In the genomic region with DNA sequence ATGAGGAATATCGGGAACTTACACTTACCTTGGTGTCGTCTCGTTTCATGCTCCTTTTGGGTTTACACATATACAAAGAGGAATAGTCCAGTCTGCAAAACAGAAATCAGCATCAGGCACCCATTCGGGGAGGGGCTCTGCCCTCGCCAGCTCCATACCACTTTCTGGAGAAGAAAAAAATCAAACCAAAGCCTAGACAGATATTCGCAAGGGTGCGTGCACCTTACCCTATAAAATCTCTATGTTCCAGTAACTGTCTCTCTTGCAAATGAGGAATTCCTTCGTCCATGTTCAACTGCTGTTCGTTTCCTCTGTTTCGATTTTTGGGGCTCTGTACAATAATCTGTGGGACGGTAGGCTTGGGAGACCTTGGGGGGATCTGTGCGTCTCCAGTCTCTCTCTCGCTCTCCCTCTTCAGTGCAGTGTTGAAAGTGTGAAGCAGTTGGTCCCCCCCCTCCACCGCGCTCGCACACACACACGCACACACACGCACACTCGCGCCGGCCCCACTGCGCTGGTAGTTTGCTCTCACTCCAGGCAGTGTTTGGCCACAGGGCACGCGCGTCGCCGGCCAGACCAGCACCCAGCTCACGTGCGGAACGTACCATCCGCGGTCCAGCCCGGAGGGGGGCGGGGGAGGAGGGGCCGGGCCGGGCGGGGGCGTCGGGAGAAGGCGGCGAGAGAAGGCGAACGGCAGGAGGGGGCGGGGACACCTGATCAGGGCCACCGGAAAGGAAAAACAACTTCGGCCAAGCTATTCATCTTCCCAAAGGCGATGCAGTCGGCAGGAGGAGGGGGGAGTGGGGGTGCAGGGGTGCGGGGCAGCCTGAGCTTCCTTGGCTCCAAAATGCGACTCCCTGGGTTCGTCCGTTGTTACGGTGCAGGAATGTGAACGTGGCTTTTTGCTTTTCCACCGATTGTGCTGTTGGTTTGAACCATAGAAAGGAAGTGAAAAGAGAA, we compare ENCODE assay signal across 1 cellular context.
TF ChIP-seq lines count a peak whose summit lies in the region.

A gene (minus strand): TSS at position 547 of the 960 bp plus-strand sequence. CDS start 258 bp downstream, at position 289.

TF ChIP-seq in HEK293, 187 proteins besides CTCF, POLR2A, EP300 and RAD21 (continued from another document and continues in another):
- TF ChIP-seq ZNF24 (tag by site-specific recombination; IDR thresholded peaks at IDR 0.05) = no peak
- TF ChIP-seq ZNF510 (tag by site-specific recombination; IDR thresholded peaks at IDR 0.05; ENCODE audit: insufficient replicate concordance) = no peak
- TF ChIP-seq PRDM1 (tag by site-specific recombination; IDR thresholded peaks at IDR 0.05) = peak; percentile 56
- no peak for TF ChIP-seq ZNF658 (tag by site-specific recombination; IDR thresholded peaks at IDR 0.05)
- TF ChIP-seq, protein P1, sequence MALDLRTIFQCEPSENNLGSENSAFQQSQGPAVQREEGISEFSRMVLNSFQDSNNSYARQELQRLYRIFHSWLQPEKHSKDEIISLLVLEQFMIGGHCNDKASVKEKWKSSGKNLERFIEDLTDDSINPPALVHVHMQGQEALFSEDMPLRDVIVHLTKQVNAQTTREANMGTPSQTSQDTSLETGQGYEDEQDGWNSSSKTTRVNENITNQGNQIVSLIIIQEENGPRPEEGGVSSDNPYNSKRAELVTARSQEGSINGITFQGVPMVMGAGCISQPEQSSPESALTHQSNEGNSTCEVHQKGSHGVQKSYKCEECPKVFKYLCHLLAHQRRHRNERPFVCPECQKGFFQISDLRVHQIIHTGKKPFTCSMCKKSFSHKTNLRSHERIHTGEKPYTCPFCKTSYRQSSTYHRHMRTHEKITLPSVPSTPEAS (tag by site-specific recombination; IDR thresholded peaks at IDR 0.05) = peak; percentile 96
- TF ChIP-seq, protein P2, sequence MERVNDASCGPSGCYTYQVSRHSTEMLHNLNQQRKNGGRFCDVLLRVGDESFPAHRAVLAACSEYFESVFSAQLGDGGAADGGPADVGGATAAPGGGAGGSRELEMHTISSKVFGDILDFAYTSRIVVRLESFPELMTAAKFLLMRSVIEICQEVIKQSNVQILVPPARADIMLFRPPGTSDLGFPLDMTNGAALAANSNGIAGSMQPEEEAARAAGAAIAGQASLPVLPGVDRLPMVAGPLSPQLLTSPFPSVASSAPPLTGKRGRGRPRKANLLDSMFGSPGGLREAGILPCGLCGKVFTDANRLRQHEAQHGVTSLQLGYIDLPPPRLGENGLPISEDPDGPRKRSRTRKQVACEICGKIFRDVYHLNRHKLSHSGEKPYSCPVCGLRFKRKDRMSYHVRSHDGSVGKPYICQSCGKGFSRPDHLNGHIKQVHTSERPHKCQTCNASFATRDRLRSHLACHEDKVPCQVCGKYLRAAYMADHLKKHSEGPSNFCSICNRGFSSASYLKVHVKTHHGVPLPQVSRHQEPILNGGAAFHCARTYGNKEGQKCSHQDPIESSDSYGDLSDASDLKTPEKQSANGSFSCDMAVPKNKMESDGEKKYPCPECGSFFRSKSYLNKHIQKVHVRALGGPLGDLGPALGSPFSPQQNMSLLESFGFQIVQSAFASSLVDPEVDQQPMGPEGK (tag by site-specific recombination; IDR thresholded peaks at IDR 0.05) = peak; percentile 85
- TF ChIP-seq MZF1 (tag by site-specific recombination; IDR thresholded peaks at IDR 0.05; ENCODE audit: borderline replicate concordance) = peak; percentile 42; the same call in 1 of the 2 replicates
- no peak for TF ChIP-seq ZNF140 (tag by site-specific recombination; IDR thresholded peaks at IDR 0.05)
- TF ChIP-seq ZBTB20 (tag by site-specific recombination; IDR thresholded peaks at IDR 0.05) = peak; percentile 41
- no peak for TF ChIP-seq ZNF302 (tag by site-specific recombination; IDR thresholded peaks at IDR 0.05; ENCODE audit: low read depth)
- no peak for TF ChIP-seq ZSCAN16 (tag by site-specific recombination; IDR thresholded peaks at IDR 0.05)
- TF ChIP-seq ZNF558 (tag by site-specific recombination; IDR thresholded peaks at IDR 0.05) = no peak
- TF ChIP-seq KLF1 (tag by site-specific recombination; IDR thresholded peaks at IDR 0.05) = peak; percentile 33; the same call in 1 of the 2 replicates
- no peak for TF ChIP-seq ZNF132 (tag by site-specific recombination; IDR thresholded peaks at IDR 0.05; ENCODE audit: borderline replicate concordance)
- TF ChIP-seq KLF9 (tag by site-specific recombination; IDR thresholded peaks at IDR 0.05; ENCODE audit: low read depth) = peak; percentile 56; the same call in 1 of the 2 replicates
- TF ChIP-seq, protein P3, sequence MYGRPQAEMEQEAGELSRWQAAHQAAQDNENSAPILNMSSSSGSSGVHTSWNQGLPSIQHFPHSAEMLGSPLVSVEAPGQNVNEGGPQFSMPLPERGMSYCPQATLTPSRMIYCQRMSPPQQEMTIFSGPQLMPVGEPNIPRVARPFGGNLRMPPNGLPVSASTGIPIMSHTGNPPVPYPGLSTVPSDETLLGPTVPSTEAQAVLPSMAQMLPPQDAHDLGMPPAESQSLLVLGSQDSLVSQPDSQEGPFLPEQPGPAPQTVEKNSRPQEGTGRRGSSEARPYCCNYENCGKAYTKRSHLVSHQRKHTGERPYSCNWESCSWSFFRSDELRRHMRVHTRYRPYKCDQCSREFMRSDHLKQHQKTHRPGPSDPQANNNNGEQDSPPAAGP (tag by site-specific recombination; IDR thresholded peaks at IDR 0.05) = peak; percentile 65; the same call in 1 of the 2 replicates
- no peak for TF ChIP-seq ZNF747 (tag by site-specific recombination; IDR thresholded peaks at IDR 0.05)
- TF ChIP-seq ZNF248 (tag by site-specific recombination; IDR thresholded peaks at IDR 0.05) = no peak
- peak; percentile 14; the same call in 1 of the 2 replicates for TF ChIP-seq ZEB2 (tag by site-specific recombination; IDR thresholded peaks at IDR 0.05)
- 0 out of 2 replicates have a peak, but pooled peaks have one; percentile 43 for TF ChIP-seq GLI4 (tag by site-specific recombination; IDR thresholded peaks at IDR 0.05)
- TF ChIP-seq, protein P4, sequence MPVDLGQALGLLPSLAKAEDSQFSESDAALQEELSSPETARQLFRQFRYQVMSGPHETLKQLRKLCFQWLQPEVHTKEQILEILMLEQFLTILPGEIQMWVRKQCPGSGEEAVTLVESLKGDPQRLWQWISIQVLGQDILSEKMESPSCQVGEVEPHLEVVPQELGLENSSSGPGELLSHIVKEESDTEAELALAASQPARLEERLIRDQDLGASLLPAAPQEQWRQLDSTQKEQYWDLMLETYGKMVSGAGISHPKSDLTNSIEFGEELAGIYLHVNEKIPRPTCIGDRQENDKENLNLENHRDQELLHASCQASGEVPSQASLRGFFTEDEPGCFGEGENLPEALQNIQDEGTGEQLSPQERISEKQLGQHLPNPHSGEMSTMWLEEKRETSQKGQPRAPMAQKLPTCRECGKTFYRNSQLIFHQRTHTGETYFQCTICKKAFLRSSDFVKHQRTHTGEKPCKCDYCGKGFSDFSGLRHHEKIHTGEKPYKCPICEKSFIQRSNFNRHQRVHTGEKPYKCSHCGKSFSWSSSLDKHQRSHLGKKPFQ (tag by site-specific recombination; IDR thresholded peaks at IDR 0.05) = peak; percentile 95
- TF ChIP-seq, protein P5, sequence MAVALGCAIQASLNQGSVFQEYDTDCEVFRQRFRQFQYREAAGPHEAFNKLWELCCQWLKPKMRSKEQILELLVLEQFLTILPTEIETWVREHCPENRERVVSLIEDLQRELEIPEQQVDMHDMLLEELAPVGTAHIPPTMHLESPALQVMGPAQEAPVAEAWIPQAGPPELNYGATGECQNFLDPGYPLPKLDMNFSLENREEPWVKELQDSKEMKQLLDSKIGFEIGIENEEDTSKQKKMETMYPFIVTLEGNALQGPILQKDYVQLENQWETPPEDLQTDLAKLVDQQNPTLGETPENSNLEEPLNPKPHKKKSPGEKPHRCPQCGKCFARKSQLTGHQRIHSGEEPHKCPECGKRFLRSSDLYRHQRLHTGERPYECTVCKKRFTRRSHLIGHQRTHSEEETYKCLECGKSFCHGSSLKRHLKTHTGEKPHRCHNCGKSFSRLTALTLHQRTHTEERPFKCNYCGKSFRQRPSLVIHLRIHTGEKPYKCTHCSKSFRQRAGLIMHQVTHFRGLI (tag by site-specific recombination; IDR thresholded peaks at IDR 0.05) = peak; percentile 54; the same call in 1 of the 2 replicates
- peak; percentile 88; the same call in 1 of the 2 replicates for TF ChIP-seq ZBTB1 (tag by site-specific recombination; IDR thresholded peaks at IDR 0.05)
- TF ChIP-seq ZNF677 (tag by site-specific recombination; IDR thresholded peaks at IDR 0.05) = no peak
- peak; percentile 66 for TF ChIP-seq EGR2 (tag by site-specific recombination; IDR thresholded peaks at IDR 0.05; ENCODE audit: low read depth)
- TF ChIP-seq ZNF146 (tag by site-specific recombination; IDR thresholded peaks at IDR 0.05) = no peak
- no peak for TF ChIP-seq ZNF16 (tag by site-specific recombination; IDR thresholded peaks at IDR 0.05; ENCODE audit: low read depth)
- no peak for TF ChIP-seq ZNF544 (tag by site-specific recombination; IDR thresholded peaks at IDR 0.05)
- TF ChIP-seq, protein P6, sequence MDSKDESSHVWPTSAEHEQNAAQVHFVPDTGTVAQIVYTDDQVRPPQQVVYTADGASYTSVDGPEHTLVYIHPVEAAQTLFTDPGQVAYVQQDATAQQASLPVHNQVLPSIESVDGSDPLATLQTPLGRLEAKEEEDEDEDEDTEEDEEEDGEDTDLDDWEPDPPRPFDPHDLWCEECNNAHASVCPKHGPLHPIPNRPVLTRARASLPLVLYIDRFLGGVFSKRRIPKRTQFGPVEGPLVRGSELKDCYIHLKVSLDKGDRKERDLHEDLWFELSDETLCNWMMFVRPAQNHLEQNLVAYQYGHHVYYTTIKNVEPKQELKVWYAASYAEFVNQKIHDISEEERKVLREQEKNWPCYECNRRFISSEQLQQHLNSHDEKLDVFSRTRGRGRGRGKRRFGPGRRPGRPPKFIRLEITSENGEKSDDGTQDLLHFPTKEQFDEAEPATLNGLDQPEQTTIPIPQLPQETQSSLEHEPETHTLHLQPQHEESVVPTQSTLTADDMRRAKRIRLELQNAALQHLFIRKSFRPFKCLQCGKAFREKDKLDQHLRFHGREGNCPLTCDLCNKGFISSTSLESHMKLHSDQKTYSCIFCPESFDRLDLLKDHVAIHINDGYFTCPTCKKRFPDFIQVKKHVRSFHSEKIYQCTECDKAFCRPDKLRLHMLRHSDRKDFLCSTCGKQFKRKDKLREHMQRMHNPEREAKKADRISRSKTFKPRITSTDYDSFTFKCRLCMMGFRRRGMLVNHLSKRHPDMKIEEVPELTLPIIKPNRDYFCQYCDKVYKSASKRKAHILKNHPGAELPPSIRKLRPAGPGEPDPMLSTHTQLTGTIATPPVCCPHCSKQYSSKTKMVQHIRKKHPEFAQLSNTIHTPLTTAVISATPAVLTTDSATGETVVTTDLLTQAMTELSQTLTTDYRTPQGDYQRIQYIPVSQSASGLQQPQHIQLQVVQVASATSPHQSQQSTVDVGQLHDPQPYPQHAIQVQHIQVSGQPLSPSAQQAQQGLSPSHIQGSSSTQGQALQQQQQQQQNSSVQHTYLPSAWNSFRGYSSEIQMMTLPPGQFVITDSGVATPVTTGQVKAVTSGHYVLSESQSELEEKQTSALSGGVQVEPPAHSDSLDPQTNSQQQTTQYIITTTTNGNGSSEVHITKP (tag by site-specific recombination; IDR thresholded peaks at IDR 0.05) = peak; percentile 81
- peak; percentile 67 for TF ChIP-seq ZNF335 (tag by site-specific recombination; conservative IDR thresholded peaks at IDR 0.05)
- TF ChIP-seq ZNF610 (tag by site-specific recombination; IDR thresholded peaks at IDR 0.05; ENCODE audit: borderline replicate concordance) = peak; percentile 44; the same call in 1 of the 2 replicates
- TF ChIP-seq, protein P7, sequence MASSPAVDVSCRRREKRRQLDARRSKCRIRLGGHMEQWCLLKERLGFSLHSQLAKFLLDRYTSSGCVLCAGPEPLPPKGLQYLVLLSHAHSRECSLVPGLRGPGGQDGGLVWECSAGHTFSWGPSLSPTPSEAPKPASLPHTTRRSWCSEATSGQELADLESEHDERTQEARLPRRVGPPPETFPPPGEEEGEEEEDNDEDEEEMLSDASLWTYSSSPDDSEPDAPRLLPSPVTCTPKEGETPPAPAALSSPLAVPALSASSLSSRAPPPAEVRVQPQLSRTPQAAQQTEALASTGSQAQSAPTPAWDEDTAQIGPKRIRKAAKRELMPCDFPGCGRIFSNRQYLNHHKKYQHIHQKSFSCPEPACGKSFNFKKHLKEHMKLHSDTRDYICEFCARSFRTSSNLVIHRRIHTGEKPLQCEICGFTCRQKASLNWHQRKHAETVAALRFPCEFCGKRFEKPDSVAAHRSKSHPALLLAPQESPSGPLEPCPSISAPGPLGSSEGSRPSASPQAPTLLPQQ (tag by site-specific recombination; IDR thresholded peaks at IDR 0.05) = peak; percentile 76
- 0 out of 2 replicates have a peak, but pooled peaks have one; percentile 55 for TF ChIP-seq KLF8 (tag by site-specific recombination; IDR thresholded peaks at IDR 0.05)
- peak; percentile 40; the same call in 1 of the 2 replicates for TF ChIP-seq GFI1B (tag by site-specific recombination; IDR thresholded peaks at IDR 0.05)
- TF ChIP-seq ZFP37 (tag by site-specific recombination; IDR thresholded peaks at IDR 0.05) = peak; percentile 47; the same call in 1 of the 2 replicates
- TF ChIP-seq, protein P8, sequence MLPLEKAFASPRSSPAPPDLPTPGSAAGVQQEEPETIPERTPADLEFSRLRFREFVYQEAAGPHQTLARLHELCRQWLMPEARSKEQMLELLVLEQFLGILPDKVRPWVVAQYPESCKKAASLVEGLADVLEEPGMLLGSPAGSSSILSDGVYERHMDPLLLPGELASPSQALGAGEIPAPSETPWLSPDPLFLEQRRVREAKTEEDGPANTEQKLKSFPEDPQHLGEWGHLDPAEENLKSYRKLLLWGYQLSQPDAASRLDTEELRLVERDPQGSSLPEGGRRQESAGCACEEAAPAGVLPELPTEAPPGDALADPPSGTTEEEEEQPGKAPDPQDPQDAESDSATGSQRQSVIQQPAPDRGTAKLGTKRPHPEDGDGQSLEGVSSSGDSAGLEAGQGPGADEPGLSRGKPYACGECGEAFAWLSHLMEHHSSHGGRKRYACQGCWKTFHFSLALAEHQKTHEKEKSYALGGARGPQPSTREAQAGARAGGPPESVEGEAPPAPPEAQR (tag by site-specific recombination; IDR thresholded peaks at IDR 0.05) = no peak
- TF ChIP-seq, protein P9, sequence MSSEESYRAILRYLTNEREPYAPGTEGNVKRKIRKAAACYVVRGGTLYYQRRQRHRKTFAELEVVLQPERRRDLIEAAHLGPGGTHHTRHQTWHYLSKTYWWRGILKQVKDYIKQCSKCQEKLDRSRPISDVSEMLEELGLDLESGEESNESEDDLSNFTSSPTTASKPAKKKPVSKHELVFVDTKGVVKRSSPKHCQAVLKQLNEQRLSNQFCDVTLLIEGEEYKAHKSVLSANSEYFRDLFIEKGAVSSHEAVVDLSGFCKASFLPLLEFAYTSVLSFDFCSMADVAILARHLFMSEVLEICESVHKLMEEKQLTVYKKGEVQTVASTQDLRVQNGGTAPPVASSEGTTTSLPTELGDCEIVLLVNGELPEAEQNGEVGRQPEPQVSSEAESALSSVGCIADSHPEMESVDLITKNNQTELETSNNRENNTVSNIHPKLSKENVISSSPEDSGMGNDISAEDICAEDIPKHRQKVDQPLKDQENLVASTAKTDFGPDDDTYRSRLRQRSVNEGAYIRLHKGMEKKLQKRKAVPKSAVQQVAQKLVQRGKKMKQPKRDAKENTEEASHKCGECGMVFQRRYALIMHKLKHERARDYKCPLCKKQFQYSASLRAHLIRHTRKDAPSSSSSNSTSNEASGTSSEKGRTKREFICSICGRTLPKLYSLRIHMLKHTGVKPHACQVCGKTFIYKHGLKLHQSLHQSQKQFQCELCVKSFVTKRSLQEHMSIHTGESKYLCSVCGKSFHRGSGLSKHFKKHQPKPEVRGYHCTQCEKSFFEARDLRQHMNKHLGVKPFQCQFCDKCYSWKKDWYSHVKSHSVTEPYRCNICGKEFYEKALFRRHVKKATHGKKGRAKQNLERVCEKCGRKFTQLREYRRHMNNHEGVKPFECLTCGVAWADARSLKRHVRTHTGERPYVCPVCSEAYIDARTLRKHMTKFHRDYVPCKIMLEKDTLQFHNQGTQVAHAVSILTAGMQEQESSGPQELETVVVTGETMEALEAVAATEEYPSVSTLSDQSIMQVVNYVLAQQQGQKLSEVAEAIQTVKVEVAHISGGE (tag by site-specific recombination; conservative IDR thresholded peaks at IDR 0.05; ENCODE audit: low read depth) = no peak
- TF ChIP-seq ZNF174 (tag by site-specific recombination; IDR thresholded peaks at IDR 0.05) = no peak
